In the genomic region with DNA sequence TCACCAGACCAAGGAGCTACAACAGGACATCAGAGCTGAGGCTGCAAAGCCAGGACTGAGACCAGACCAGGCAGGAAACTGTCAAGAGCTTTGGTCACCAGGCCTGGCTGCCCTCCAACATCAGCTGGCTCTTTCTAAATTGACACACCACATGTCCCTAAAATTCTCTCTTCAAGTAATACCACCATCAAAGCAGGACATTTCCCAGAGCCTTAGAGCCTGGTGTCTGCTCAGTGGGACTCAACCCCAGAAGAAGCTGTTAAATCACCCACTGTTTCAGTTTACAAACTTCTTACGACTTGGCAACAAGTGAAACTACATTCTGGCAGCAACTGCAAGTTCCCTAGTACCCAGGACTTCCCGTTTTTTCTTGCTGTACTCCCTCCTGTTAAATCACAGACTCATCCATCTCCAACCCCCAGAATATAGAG, we compare ENCODE assay signal across 9 cellular contexts. TPM values are rescaled to one million over a fixed set of nuclear protein-coding genes. Genes with fewer than 3 reads are reported as not detected.
A peak's percentile ranks its signal among the peaks of the same experiment; 100 is the strongest.
DNase-seq lines count a peak whose midpoint lies in the region; ATAC-seq, FAIRE-seq and TF ChIP-seq lines count a peak whose summit lies in the region.
"Had no signal": no experiment of that assay in that cellular context is flagged by ENCODE, and none has a peak within 500 bp of the region (broad histone marks: within the 10 kb centered on the region; RNA-seq: fewer than 3 reads in every experiment).

No MANE protein-coding gene starts in this region.

- 9 to 19% (median 11%) methylated on average over 2 of the region's 2 CpGs for WGBS in psoas muscle, 3 donors

- POLR2A ChIA-PET in CD8-positive, alpha-beta memory T cell (lab: Charles Lee), result no interaction called here

- no peak for TF ChIP-seq CTCF in psoas muscle (IDR thresholded peaks at IDR 0.05)

- DNase-seq in GM12891 (ENCODE audit: insufficient read length, low spot score) (no peak), SJSA1 (ENCODE audit: low read depth in 1 of 2, low spot score in 2 of 2) (peak; percentile 61 to 64), Right ventricle myocardium superior (peak; percentile 86), psoas muscle (peak; percentile 69 to 79), NCI-H526 treated with DMSO at 0.1 percent for 48 hours (lab: John Stamatoyannopoulos, UW) (no peak)
- DNase-seq in CD8-positive, alpha-beta memory T cell, result no peak

- FAIRE-seq in GM12891 (lab: Jason Lieb, UNC), result no peak

- peaks cover 75% of the 10 kb centered on the region for H3K4me1 ChIP-seq in SJSA1 (replicated peaks)
- H3K4me1 ChIP-seq in psoas muscle, result peaks cover 46% of the 10 kb centered on the region
- peaks cover 14% of the 10 kb centered on the region for H3K4me1 ChIP-seq in CD8-positive, alpha-beta memory T cell (ENCODE audit: insufficient read depth, low read length)

- H3K27ac ChIP-seq in SJSA1 (peak overlapping the region; percentile 54), psoas muscle (peak overlapping the region; percentile 56)
- H3K27ac ChIP-seq in CD8-positive, alpha-beta memory T cell (ENCODE audit: low read depth, low read length), result no peak overlapping the region

- H3K36me3 ChIP-seq in SJSA1 (no peaks in the 10 kb centered on the region), psoas muscle (ENCODE audit: insufficient read depth in 1 of 2, low read depth in 1 of 2) (no peaks in the 10 kb centered on the region)
- no peaks in the 10 kb centered on the region for H3K36me3 ChIP-seq in CD8-positive, alpha-beta memory T cell (ENCODE audit: insufficient read depth, low read length)

- H3K4me1 Mint-ChIP-seq in CD8-positive, alpha-beta memory T cell, result peaks cover 9 to 20% (median 18%) of the 10 kb centered on the region in 3 donors

- H3K27ac Mint-ChIP-seq in CD8-positive, alpha-beta memory T cell, result no peak overlapping the region

- no peaks in the 10 kb centered on the region for H3K27me3 ChIP-seq in SJSA1 (replicated peaks)
- H3K27me3 ChIP-seq in psoas muscle (ENCODE audit: insufficient read depth in 3 of 3, low read length in 2 of 3), result no peaks in the 10 kb centered on the region
- no peaks in the 10 kb centered on the region for H3K27me3 ChIP-seq in CD8-positive, alpha-beta memory T cell (ENCODE audit: insufficient read depth, low read length, poor library complexity, severe bottlenecking)

- no peak for TF ChIP-seq POLR2A in GM12891 (IDR thresholded peaks at IDR 0.05; ENCODE audit: low read depth, low read length)

- H3K4me3 ChIP-seq in SJSA1 (no peak overlapping the region), psoas muscle (no peak overlapping the region)
- no peak overlapping the region for H3K4me3 ChIP-seq in CD8-positive, alpha-beta memory T cell (ENCODE audit: low read length)

- no peak overlapping the region for H3K4me3 Mint-ChIP-seq in CD8-positive, alpha-beta memory T cell

- no peaks in the 10 kb centered on the region for H3K9me3 Mint-ChIP-seq in CD8-positive, alpha-beta memory T cell

- intact Hi-C loops in Right ventricle myocardium superior (cut with DNase I), result loop anchor here (10.0 kb wide), 1 partner anchor 332 kb away; no protein-coding TSS in a partner anchor
- intact Hi-C loops in psoas muscle (cut with DNase I), result loop anchor here in 1 of 2 donors (10.0 kb wide), 1 partner anchor 332 kb away; no protein-coding TSS in a partner anchor

- H3K36me3 Mint-ChIP-seq in CD8-positive, alpha-beta memory T cell, result no peaks in the 10 kb centered on the region

- peaks cover 15 to 35% of the 10 kb centered on the region in 2 donors for H3K27me3 Mint-ChIP-seq in CD8-positive, alpha-beta memory T cell

- H3K9me3 ChIP-seq in SJSA1 (replicated peaks) (no peaks in the 10 kb centered on the region), psoas muscle (no peaks in the 10 kb centered on the region)
- H3K9me3 ChIP-seq in CD8-positive, alpha-beta memory T cell (ENCODE audit: low read length), result no peaks in the 10 kb centered on the region

- CTCF ChIA-PET in CD8-positive, alpha-beta memory T cell (lab: Charles Lee), result no interaction called here

- ATAC-seq in Right ventricle myocardium superior (ENCODE audit: poor library complexity), result peak; percentile 51
- no peak for ATAC-seq in psoas muscle
- ATAC-seq in GM18858 (IDR thresholded peaks at IDR 0.05; ENCODE audit: unreplicated experiment), result no peak
- no peak for ATAC-seq in GM21423 (IDR thresholded peaks at IDR 0.05; ENCODE audit: unreplicated experiment)

TF ChIP-seq in GM12891, 5 proteins besides CTCF, POLR2A, EP300 and RAD21:
- no peak for TF ChIP-seq POU2F2 (IDR thresholded peaks at IDR 0.05; ENCODE audit: low read depth, low read length)
- TF ChIP-seq POLR2AphosphoS5 (IDR thresholded peaks at IDR 0.05; ENCODE audit: low read depth, low read length), result no peak
- TF ChIP-seq SPI1 (IDR thresholded peaks at IDR 0.05; ENCODE audit: low read depth, low read length), result peak; percentile 80

RNA-seq across cellular contexts. Expression of a gene that starts 3.8 kb away (rescaled TPM):
- 0.69 TPM for polyA plus RNA-seq in GM12891 (2012; ENCODE audit: low read depth, missing spikeins)
- 3.3 and 5.8 TPM in 2 replicates for total RNA-seq in SJSA1 (2014; rRNA removed; shearing (Covaris generic))
- 1.0 TPM for total RNA-seq in Right ventricle myocardium superior
- 1 to 10 TPM in 2 of 4 donors, under 1 TPM in 1, not detected in 1; 0.99 to 4.6 (median 2.1) TPM for total RNA-seq in psoas muscle
- 1 to 10 TPM in 1 of 3 donors, under 1 TPM in 2; 0.51 to 4.1 (median 0.91) TPM for polyA plus RNA-seq in psoas muscle
- 1 to 10 TPM in 1 of 2 experiments, under 1 TPM in 1; 0.72 to 1.7 TPM for total RNA-seq in CD8-positive, alpha-beta memory T cell
- polyA plus RNA-seq in CD8-positive, alpha-beta memory T cell, result not detected
- polyA plus RNA-seq: neural cell had no signal

Comparison
In these comparisons a context has a peak if more than half of its experiments do, and no peak if none do; other contexts are left out.
1. DNase-seq: peak in SJSA1 (2 of 2), Right ventricle myocardium superior (single experiment) and psoas muscle (2 of 2); none in GM12891 (single experiment), CD8-positive, alpha-beta memory T cell (0 of 5) and NCI-H526 treated with DMSO at 0.1 percent for 48 hours (single experiment).